Comparison of ENCODE assay signal across 1 cellular context in the genomic region with DNA sequence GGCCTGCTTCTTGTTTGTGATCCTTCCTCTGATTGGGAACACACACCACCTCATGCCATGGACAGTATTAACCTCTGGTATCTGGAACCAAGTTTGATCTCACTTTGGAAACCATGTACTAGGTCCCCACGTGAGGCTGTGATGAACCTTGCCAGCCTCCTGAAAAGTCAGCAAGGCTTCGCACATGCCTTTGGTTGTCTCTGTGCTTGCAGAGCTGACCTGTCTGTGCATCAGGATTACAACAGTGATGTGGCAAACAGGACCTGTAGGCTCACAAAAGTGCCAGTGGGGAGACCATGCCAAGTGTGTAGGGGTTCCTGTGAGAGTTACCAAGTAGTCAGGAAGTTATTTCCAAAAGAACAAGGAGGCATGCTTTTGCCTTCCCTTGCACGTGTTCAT.
TF ChIP-seq lines count a peak whose summit lies in the region.

No MANE protein-coding gene starts in this region.

TF ChIP-seq in IMR-90, 13 proteins besides CTCF, POLR2A, EP300 and RAD21:
- TF ChIP-seq, protein P1, sequence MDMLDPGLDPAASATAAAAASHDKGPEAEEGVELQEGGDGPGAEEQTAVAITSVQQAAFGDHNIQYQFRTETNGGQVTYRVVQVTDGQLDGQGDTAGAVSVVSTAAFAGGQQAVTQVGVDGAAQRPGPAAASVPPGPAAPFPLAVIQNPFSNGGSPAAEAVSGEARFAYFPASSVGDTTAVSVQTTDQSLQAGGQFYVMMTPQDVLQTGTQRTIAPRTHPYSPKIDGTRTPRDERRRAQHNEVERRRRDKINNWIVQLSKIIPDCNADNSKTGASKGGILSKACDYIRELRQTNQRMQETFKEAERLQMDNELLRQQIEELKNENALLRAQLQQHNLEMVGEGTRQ (IDR thresholded peaks at IDR 0.05; ENCODE audit: low read depth, low read length): no peak
- TF ChIP-seq FOS (IDR thresholded peaks at IDR 0.05; ENCODE audit: low read depth, low read length): no peak
- TF ChIP-seq BHLHE40 (IDR thresholded peaks at IDR 0.05; ENCODE audit: low read depth, low read length): no peak
- no peak for TF ChIP-seq RCOR1 (IDR thresholded peaks at IDR 0.05; ENCODE audit: insufficient replicate concordance, low read length)
- TF ChIP-seq, protein P2, sequence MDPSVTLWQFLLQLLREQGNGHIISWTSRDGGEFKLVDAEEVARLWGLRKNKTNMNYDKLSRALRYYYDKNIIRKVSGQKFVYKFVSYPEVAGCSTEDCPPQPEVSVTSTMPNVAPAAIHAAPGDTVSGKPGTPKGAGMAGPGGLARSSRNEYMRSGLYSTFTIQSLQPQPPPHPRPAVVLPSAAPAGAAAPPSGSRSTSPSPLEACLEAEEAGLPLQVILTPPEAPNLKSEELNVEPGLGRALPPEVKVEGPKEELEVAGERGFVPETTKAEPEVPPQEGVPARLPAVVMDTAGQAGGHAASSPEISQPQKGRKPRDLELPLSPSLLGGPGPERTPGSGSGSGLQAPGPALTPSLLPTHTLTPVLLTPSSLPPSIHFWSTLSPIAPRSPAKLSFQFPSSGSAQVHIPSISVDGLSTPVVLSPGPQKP (IDR thresholded peaks at IDR 0.05; ENCODE audit: borderline replicate concordance, low read depth, low read length): no peak
- TF ChIP-seq CEBPB (IDR thresholded peaks at IDR 0.05; ENCODE audit: low read depth, low read length): no peak
- no peak for TF ChIP-seq MAFK (IDR thresholded peaks at IDR 0.05; ENCODE audit: low read depth, low read length)
- no peak for TF ChIP-seq RFX5 (IDR thresholded peaks at IDR 0.05; ENCODE audit: low read depth, low read length)
- TF ChIP-seq MAZ (IDR thresholded peaks at IDR 0.05; ENCODE audit: borderline replicate concordance, low read depth, low read length): no peak
- no peak for TF ChIP-seq SMC3 (IDR thresholded peaks at IDR 0.05; ENCODE audit: low read depth, low read length)
- no peak for TF ChIP-seq NFE2L2 (IDR thresholded peaks at IDR 0.05; ENCODE audit: low read depth, low read length)
- no peak for TF ChIP-seq CHD1 (IDR thresholded peaks at IDR 0.05; ENCODE audit: low read depth, low read length)
- TF ChIP-seq MXI1 (IDR thresholded peaks at IDR 0.05; ENCODE audit: borderline replicate concordance, low read depth, low read length): no peak
